In genomic region chr3:44861412-44862220, GRCh38 we compare ENCODE assay signal across 8 cellular contexts. TPM values are rescaled to one million over a fixed set of nuclear protein-coding genes. Genes with fewer than 3 reads are reported as not detected.
DNase-seq lines count a peak whose midpoint lies in the region; ATAC-seq, FAIRE-seq and TF ChIP-seq lines count a peak whose summit lies in the region.

TSS of gene TMEM42 (plus strand) at chr3:44861912. CDS start at chr3:44861925, 13 bp downstream.

- peak; percentile 75 for TF ChIP-seq POLR2A in GM12891 (IDR thresholded peaks at IDR 0.05; ENCODE audit: low read depth, low read length)

- no peaks in the 10 kb centered on the region for H3K9me3 ChIP-seq in hepatocyte (ENCODE audit: low read depth)

- DNase-seq in GM12891 (ENCODE audit: insufficient read length, low spot score) (peak; percentile 95), NCI-H1417 treated with DMSO at 0.1 percent for 48 hours (lab: John Stamatoyannopoulos, UW) (peak; percentile 23), T-helper 9 cell (peak; percentile 79), astrocyte of the hippocampus (ENCODE audit: low read depth, low spot score) (peak; percentile 97), hepatocyte (ENCODE audit: low spot score) (peak; percentile 96), retina (peak; percentile 98), A172 (ENCODE audit: low spot score) (no peak)

- no peaks in the 10 kb centered on the region for H3K27me3 ChIP-seq in hepatocyte

- no peaks in the 10 kb centered on the region for H3K36me3 ChIP-seq in hepatocyte (replicated peaks; ENCODE audit: insufficient read depth, low read depth)

- ATAC-seq in HG02678 (IDR thresholded peaks at IDR 0.05; ENCODE audit: unreplicated experiment): peak; percentile 97

- WGBS in hepatocyte (ENCODE audit: low lambda C conversion rate, missing lambda C conversion rate): 10% methylated on average over 78 of the region's 90 CpGs

- H3K9me2 ChIP-seq in hepatocyte (replicated peaks; ENCODE audit: insufficient read depth): no peaks in the 10 kb centered on the region

- no peaks in the 10 kb centered on the region for H4K20me1 ChIP-seq in hepatocyte (ENCODE audit: insufficient read depth, poor library complexity, severe bottlenecking)

- H3K4me2 ChIP-seq in hepatocyte: peak within 1 kb of the TSS; percentile 88

- peaks cover 5% of the 10 kb centered on the region for H3K79me2 ChIP-seq in hepatocyte

- peak within 1 kb of the TSS; percentile 53 for H3K4me3 ChIP-seq in hepatocyte

- FAIRE-seq in GM12891 (lab: Jason Lieb, UNC): peak; percentile 95

- H3K27ac ChIP-seq in hepatocyte: peak within 1 kb of the TSS; percentile 94

- peaks cover 10% of the 10 kb centered on the region for H3K4me1 ChIP-seq in hepatocyte (ENCODE audit: insufficient read depth)

- TF ChIP-seq CTCF in hepatocyte (IDR thresholded peaks at IDR 0.05; ENCODE audit: poor library complexity): no peak

- H2AFZ ChIP-seq in hepatocyte: peak within 1 kb of the TSS; percentile 95

TF ChIP-seq in GM12891, 5 proteins besides CTCF, POLR2A, EP300 and RAD21:
- TF ChIP-seq SPI1 (IDR thresholded peaks at IDR 0.05; ENCODE audit: low read depth, low read length) (no peak), POLR2AphosphoS5 (IDR thresholded peaks at IDR 0.05; ENCODE audit: low read depth, low read length) (peak; percentile 74), POU2F2 (IDR thresholded peaks at IDR 0.05; ENCODE audit: low read depth, low read length) (no peak), PAX5 (IDR thresholded peaks at IDR 0.05; ENCODE audit: insufficient read depth, low read length, severe bottlenecking) (no peak), TAF1 (IDR thresholded peaks at IDR 0.05; ENCODE audit: low read depth, low read length) (peak; percentile 40; the same call in 1 of the 2 replicates)

RNA-seq across cellular contexts. Expression of gene TMEM42, which starts in this region (rescaled TPM):
- 10.5 TPM for polyA plus RNA-seq in GM12891 (2012; ENCODE audit: low read depth, missing spikeins)
- 14.7 and 16.9 TPM in 2 replicates for total RNA-seq in hepatocyte
- polyA plus RNA-seq in hepatocyte: 16.7 and 22.2 TPM in 2 replicates
- total RNA-seq in A172 (2014; rRNA removed; shearing (Covaris generic)): 0.14 and 0.69 TPM in 2 replicates
